In genomic region chr18:2655954-2656236, GRCh38 we compare ENCODE assay signal across 8 cellular contexts. TPM values are rescaled to one million over a fixed set of nuclear protein-coding genes. Genes with fewer than 3 reads are reported as not detected.
DNase-seq lines count a peak whose midpoint lies in the region; ATAC-seq, FAIRE-seq and TF ChIP-seq lines count a peak whose summit lies in the region.

No MANE protein-coding gene starts in this region.

- peaks cover 7 to 10% of the 10 kb centered on the region in 2 donors for H3K4me1 ChIP-seq in kidney (ENCODE audit: control insufficient read depth in 1 of 2, insufficient read depth in 1 of 2, low read depth in 1 of 2, low read length in 2 of 2)

- peak overlapping the region; percentile 95 for H3K4me3 Mint-ChIP-seq in activated CD4-positive, alpha-beta T cell treated with anti-CD3 and anti-CD28 coated beads for 36 hours
- peak overlapping the region; percentile 90 for H3K4me3 Mint-ChIP-seq in activated naive CD8-positive, alpha-beta T cell

- H3K36me3 Mint-ChIP-seq in activated CD4-positive, alpha-beta T cell treated with anti-CD3 and anti-CD28 coated beads for 36 hours (ENCODE audit: low read depth), result peaks cover 25% of the 10 kb centered on the region
- H3K36me3 Mint-ChIP-seq in activated naive CD8-positive, alpha-beta T cell, result peaks cover 2% of the 10 kb centered on the region

- no peak for FAIRE-seq in kidney (lab: Jason Lieb, UNC)
- FAIRE-seq in GM12891 (lab: Jason Lieb, UNC), result no peak

- H3K27ac ChIP-seq in kidney (ENCODE audit: low read depth in 2 of 2, low read length in 2 of 2) (peak overlapping the region; percentile 94 to 96), substantia nigra (ENCODE audit: low read depth, low read length, poor library complexity, severe bottlenecking) (peak overlapping the region; percentile 89)

- no peak for TF ChIP-seq CTCF in kidney (IDR thresholded peaks at IDR 0.05; ENCODE audit: borderline replicate concordance, extremely low read depth, insufficient read depth)

- intact Hi-C loops in activated CD4-positive, alpha-beta T cell treated with anti-CD3 and anti-CD28 coated beads for 36 hours (cut with DNase I, micrococcal nuclease), result loop anchor here (1.0 to 5.0 kb wide), 22 partner anchors 12 to 1943 kb away; partner anchors contain the start of genes METTL4 (in 2 of the 2), MYL12A (in 2 of the 2), NDC80 (in 2 of the 2) and EMILIN2 (in 1 of the 2)
- intact Hi-C loops in kidney (cut with DNase I), result no loop called here
- intact Hi-C loops in sciatic nerve (cut with DNase I), result loop anchor here (5.0 kb wide), 1 partner anchor 84 kb away; the partner anchor contains the start of genes METTL4 and NDC80

- no peaks in the 10 kb centered on the region for H3K36me3 ChIP-seq in kidney (ENCODE audit: control insufficient read depth in 1 of 2, insufficient read depth in 2 of 2, low read length in 2 of 2)

- CTCF ChIA-PET in activated CD4-positive, alpha-beta T cell treated with anti-CD3 and anti-CD28 coated beads for 36 hours (lab: Charles Lee), result interaction anchor here (0.6 to 1.6 kb wide), 5 partner anchors 9 to 84 kb away, joined by 3 to 5 read pairs (median 3); partner anchors contain the start of genes METTL4 and NDC80

- no peaks in the 10 kb centered on the region for H3K27me3 Mint-ChIP-seq in activated CD4-positive, alpha-beta T cell treated with anti-CD3 and anti-CD28 coated beads for 36 hours
- H3K27me3 Mint-ChIP-seq in activated naive CD8-positive, alpha-beta T cell, result no peaks in the 10 kb centered on the region

- ATAC-seq in activated CD4-positive, alpha-beta T cell treated with anti-CD3 and anti-CD28 coated beads for 36 hours, result no peak
- ATAC-seq in HG03342 (IDR thresholded peaks at IDR 0.05; ENCODE audit: unreplicated experiment) (peak; percentile 24), sciatic nerve (no peak)

- POLR2A ChIA-PET in activated CD4-positive, alpha-beta T cell treated with anti-CD3 and anti-CD28 coated beads for 36 hours (lab: Charles Lee), result interaction anchor here (1.3 to 1.7 kb wide), 5 partner anchors 15 to 357 kb away, joined by 3 to 8 read pairs (median 4); partner anchors contain the start of genes LPIN2, METTL4 and NDC80

- H3K9me3 Mint-ChIP-seq in activated CD4-positive, alpha-beta T cell treated with anti-CD3 and anti-CD28 coated beads for 36 hours (ENCODE audit: low read depth), result no peaks in the 10 kb centered on the region
- H3K9me3 Mint-ChIP-seq in activated naive CD8-positive, alpha-beta T cell (ENCODE audit: low read depth), result no peaks in the 10 kb centered on the region

- peak overlapping the region; percentile 74 to 85 for H3K4me3 ChIP-seq in kidney (ENCODE audit: low read length in 2 of 2)

- TF ChIP-seq POLR2A in GM12891 (IDR thresholded peaks at IDR 0.05; ENCODE audit: low read depth, low read length), result no peak

- peak overlapping the region; percentile 85 to 88 for H3K9ac ChIP-seq in kidney (ENCODE audit: low read length in 2 of 2)

- peak overlapping the region; percentile 96 for H3K27ac Mint-ChIP-seq in activated CD4-positive, alpha-beta T cell treated with anti-CD3 and anti-CD28 coated beads for 36 hours
- peak overlapping the region; percentile 93 for H3K27ac Mint-ChIP-seq in activated naive CD8-positive, alpha-beta T cell

- peaks cover 33% of the 10 kb centered on the region for H3K4me1 Mint-ChIP-seq in activated CD4-positive, alpha-beta T cell treated with anti-CD3 and anti-CD28 coated beads for 36 hours
- H3K4me1 Mint-ChIP-seq in activated naive CD8-positive, alpha-beta T cell (ENCODE audit: low read depth), result peaks cover 46% of the 10 kb centered on the region

- DNase-seq in activated CD4-positive, alpha-beta T cell treated with anti-CD3 and anti-CD28 coated beads for 36 hours, result no peak
- no peak for DNase-seq in activated CD4-positive, alpha-beta T cell treated with anti-CD3 and anti-CD28 coated beads for 1 hour
- DNase-seq in kidney (no peak), substantia nigra (lab: John Stamatoyannopoulos, UW) (peak in 11 of 49 donors; percentile 27 to 74 (median 54)), GM12891 (ENCODE audit: insufficient read length, low spot score) (no peak), sciatic nerve (ENCODE audit: low spot score) (no peak)

- no peaks in the 10 kb centered on the region for H3K9me3 ChIP-seq in kidney (ENCODE audit: control insufficient read depth in 1 of 2, low read length in 2 of 2)

TF ChIP-seq in GM12891, 5 proteins besides CTCF, POLR2A, EP300 and RAD21:
- TF ChIP-seq SPI1 (IDR thresholded peaks at IDR 0.05; ENCODE audit: low read depth, low read length) (no peak), PAX5 (IDR thresholded peaks at IDR 0.05; ENCODE audit: insufficient read depth, low read length, severe bottlenecking) (no peak)

RNA-seq across cellular contexts. Expression of gene SMCHD1, which starts 0.4 kb away (rescaled TPM):
- 100 to 1,000 TPM in 1 of 2 experiments, 10 to 100 TPM in 1; 89.5 to 121 TPM for total RNA-seq in activated CD4-positive, alpha-beta T cell treated with anti-CD3 and anti-CD28 coated beads for 36 hours
- total RNA-seq in kidney, result 59.0 TPM
- polyA plus RNA-seq in kidney (ENCODE audit: insufficient read depth, low read depth, low replicate concordance), result 5.2 TPM
- polyA plus RNA-seq in GM12891 (2012; ENCODE audit: low read depth, missing spikeins), result 24.2 TPM
- 93.2 TPM for total RNA-seq in sciatic nerve
